Comparison of ENCODE assay signal across 8 cellular contexts in genomic region chr4:140359571-140360427, GRCh38. TPM values are rescaled to one million over a fixed set of nuclear protein-coding genes. Genes with fewer than 3 reads are reported as not detected.
A peak's percentile ranks its signal among the peaks of the same experiment; 100 is the strongest.
DNase-seq lines count a peak whose midpoint lies in the region; ATAC-seq and TF ChIP-seq lines count a peak whose summit lies in the region.

No MANE protein-coding gene starts in this region.

- no peaks in the 10 kb centered on the region for H3K9me3 ChIP-seq in tibial artery

- H3K27me3 ChIP-seq in H7 (ENCODE audit: control insufficient read depth, insufficient read depth, low read length), result no peaks in the 10 kb centered on the region
- H3K27me3 ChIP-seq in tibial artery, result peaks cover 0 to 3% of the 10 kb centered on the region in 2 donors

- H3K36me3 ChIP-seq in H7 (replicated peaks; ENCODE audit: control insufficient read depth, insufficient read depth, low read length) (no peaks in the 10 kb centered on the region), tibial artery (no peaks in the 10 kb centered on the region)

- no peaks in the 10 kb centered on the region for H3K4me1 ChIP-seq in tibial artery

- intact Hi-C loops in tibial artery (cut with DNase I; ENCODE audit: low total_unique reads), result loop anchor here (10.0 kb wide), 2 partner anchors 245 to 495 kb away; no protein-coding TSS in a partner anchor

- peak; percentile 70 for ATAC-seq in omental fat pad (ENCODE audit: low FRiP score)

- H3K4me3 ChIP-seq in H7 (ENCODE audit: insufficient read depth, low read depth, low read length), result no peak overlapping the region
- H3K4me3 ChIP-seq in LNCaP clone FGC (ENCODE audit: low read depth, low read length), result no peak overlapping the region
- no peak overlapping the region for H3K4me3 ChIP-seq in fibroblast of villous mesenchyme (ENCODE audit: low read depth, low read length)
- H3K4me3 ChIP-seq in tibial artery, result no peak overlapping the region

- no peak overlapping the region for H3K27ac ChIP-seq in tibial artery

- DNase-seq in GF-D8 (lab: John Stamatoyannopoulos, UW), result peak; percentile 45
- peak; percentile 38 for DNase-seq in H7
- peak; percentile 68 for DNase-seq in LNCaP clone FGC (ENCODE audit: low read depth)
- peak; percentile 68 for DNase-seq in RPMI7951 (ENCODE audit: low read depth)
- peak; percentile 49 to 57 for DNase-seq in activated T-helper 1 cell treated with anti-CD3 and anti-CD28 coated beads, Interleukin-2, amount 50 U/mL, for 16 hours (ENCODE audit: low read depth in 1 of 2, low spot score in 1 of 2)
- DNase-seq in fibroblast of villous mesenchyme (ENCODE audit: low read depth), result peak; percentile 80
- peak; percentile 61 for DNase-seq in omental fat pad (ENCODE audit: low spot score)
- peak; percentile 71 to 75 for DNase-seq in tibial artery

- TF ChIP-seq CTCF in LNCaP clone FGC (IDR thresholded peaks at IDR 0.05; ENCODE audit: control insufficient read depth, extremely low read depth, insufficient read depth), result peak; percentile 68
- TF ChIP-seq CTCF in fibroblast of villous mesenchyme (IDR thresholded peaks at IDR 0.05; ENCODE audit: insufficient read depth, low read depth, low read length), result peak; percentile 75
- TF ChIP-seq CTCF in omental fat pad (IDR thresholded peaks at IDR 0.05), result peak in 1 of 3 donors; percentile 63
- TF ChIP-seq CTCF in tibial artery (IDR thresholded peaks at IDR 0.05), result peak; percentile 63 to 72

RNA-seq across cellular contexts. Expression of gene SCOC, which starts 13.6 kb away (rescaled TPM):
- total RNA-seq in H7 (2014; rRNA removed; shearing (Covaris generic)), result 52.0 and 59.0 TPM in 2 replicates
- 57.7 and 80.4 TPM in 2 replicates for total RNA-seq in RPMI7951 (2014; rRNA removed; shearing (Covaris generic))
- 42.8 and 84.6 TPM in 2 replicates for total RNA-seq in fibroblast of villous mesenchyme
- total RNA-seq in omental fat pad, result 10 to 100 TPM; 28.6 to 40.5 (median 37.9) TPM
